In the genomic region with DNA sequence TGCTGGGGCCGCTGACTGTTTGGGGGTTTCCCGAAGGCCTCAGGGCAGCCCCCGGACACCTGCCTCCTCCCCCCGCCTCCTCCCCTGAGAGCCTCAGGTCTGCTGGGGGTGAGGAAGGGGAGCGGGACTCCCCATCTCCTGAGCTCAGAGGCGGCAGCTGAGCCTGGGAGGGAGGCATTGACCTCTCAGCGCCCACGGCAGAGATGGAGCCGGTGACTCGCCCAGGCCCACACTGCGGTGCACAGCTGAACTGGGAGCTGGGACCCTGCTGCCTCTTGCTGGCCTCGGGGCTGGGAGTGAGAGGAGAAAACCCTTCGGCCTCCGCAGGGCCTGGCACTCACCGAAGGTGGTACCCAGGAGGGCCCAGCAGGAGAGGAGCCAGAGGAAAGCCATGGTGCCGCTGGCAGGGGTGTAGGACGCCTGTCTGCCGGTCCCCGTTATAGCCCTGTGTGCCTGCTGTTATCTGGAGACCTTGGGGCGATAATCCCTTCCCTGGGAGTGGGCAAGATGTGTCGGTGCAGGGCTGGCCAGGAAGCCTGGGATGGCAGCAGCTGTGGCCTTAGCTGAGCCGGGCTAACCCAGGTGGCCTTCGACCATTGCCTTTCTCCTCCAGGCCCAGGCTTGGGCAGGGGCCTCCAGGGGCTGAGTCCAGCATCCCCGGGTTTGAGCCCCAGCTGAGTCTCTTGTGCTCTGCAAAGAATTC, we compare ENCODE assay signal across 1 cellular context.
TF ChIP-seq lines count a peak whose summit lies in the region.

A gene (minus strand): TSS at position 413 of the 703 bp plus-strand sequence. CDS start 20 bp downstream, at position 393.

TF ChIP-seq in SK-N-SH treated with all-trans-retinoic acid at 6 μM for 48 hours, 23 proteins besides CTCF, POLR2A, EP300 and RAD21 (continued from another document):
- TF ChIP-seq ESRRG (CRISPR knock-in tag; IDR thresholded peaks at IDR 0.05) (no peak), ZFP30 (CRISPR knock-in tag; IDR thresholded peaks at IDR 0.05) (no peak)
- TF ChIP-seq, protein P1, sequence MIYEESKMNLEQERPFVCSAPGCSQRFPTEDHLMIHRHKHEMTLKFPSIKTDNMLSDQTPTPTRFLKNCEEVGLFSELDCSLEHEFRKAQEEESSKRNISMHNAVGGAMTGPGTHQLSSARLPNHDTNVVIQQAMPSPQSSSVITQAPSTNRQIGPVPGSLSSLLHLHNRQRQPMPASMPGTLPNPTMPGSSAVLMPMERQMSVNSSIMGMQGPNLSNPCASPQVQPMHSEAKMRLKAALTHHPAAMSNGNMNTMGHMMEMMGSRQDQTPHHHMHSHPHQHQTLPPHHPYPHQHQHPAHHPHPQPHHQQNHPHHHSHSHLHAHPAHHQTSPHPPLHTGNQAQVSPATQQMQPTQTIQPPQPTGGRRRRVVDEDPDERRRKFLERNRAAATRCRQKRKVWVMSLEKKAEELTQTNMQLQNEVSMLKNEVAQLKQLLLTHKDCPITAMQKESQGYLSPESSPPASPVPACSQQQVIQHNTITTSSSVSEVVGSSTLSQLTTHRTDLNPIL (CRISPR knock-in tag; IDR thresholded peaks at IDR 0.05; ENCODE audit: low read depth): no peak
- TF ChIP-seq, protein P2, sequence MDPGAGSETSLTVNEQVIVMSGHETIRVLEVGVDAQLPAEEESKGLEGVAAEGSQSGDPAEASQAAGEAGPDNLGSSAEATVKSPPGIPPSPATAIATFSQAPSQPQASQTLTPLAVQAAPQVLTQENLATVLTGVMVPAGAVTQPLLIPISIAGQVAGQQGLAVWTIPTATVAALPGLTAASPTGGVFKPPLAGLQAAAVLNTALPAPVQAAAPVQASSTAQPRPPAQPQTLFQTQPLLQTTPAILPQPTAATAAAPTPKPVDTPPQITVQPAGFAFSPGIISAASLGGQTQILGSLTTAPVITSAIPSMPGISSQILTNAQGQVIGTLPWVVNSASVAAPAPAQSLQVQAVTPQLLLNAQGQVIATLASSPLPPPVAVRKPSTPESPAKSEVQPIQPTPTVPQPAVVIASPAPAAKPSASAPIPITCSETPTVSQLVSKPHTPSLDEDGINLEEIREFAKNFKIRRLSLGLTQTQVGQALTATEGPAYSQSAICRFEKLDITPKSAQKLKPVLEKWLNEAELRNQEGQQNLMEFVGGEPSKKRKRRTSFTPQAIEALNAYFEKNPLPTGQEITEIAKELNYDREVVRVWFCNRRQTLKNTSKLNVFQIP (CRISPR knock-in tag; IDR thresholded peaks at IDR 0.05; ENCODE audit: borderline replicate concordance, low read depth): no peak
